In genomic region chr5:132012385-132013005, GRCh38 we compare ENCODE assay signal across 1 cellular context.
A peak's percentile ranks its signal among the peaks of the same experiment; 100 is the strongest.
TF ChIP-seq lines count a peak whose summit lies in the region.

No MANE protein-coding gene starts in this region.

TF ChIP-seq in GM12878, 131 proteins besides CTCF, POLR2A, EP300 and RAD21:
- TF ChIP-seq REST (IDR thresholded peaks at IDR 0.05; ENCODE audit: low read depth, low read length) (peak; percentile 92), PML (IDR thresholded peaks at IDR 0.05; ENCODE audit: low read length) (no peak)
